18 cellular contexts compared by ENCODE assay signal in the genomic region with DNA sequence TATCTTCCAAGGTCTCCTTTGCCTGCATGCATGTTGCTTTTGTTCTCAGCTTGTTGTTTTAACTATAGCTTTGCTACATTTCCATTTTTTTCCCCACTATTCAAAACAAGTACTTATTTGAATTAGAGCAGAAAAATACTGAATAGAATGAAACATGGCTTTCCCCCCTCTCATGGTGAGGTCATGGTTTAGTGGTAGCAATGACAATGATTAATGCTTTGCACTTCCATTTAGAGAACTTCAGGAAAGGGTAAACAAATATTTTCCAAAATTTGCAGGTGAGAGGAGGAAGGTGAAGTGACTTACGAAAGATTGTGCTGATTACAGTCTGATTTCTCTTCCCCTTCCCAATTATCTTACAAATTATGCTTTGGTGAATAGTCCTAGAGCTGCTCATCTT.
"Had no signal": no experiment of that assay in that cellular context is flagged by ENCODE, and none has a peak within 500 bp of the region (broad histone marks: within the 10 kb centered on the region; RNA-seq: fewer than 3 reads in every experiment).

No MANE protein-coding gene starts in this region.

- H3K36me3 ChIP-seq: ovary, upper lobe of right lung had no signal

- H3K4me3 Mint-ChIP-seq: activated CD4-positive, alpha-beta T cell treated with anti-CD3 and anti-CD28 coated beads, Interleukin-2, amount 10 ng/mL, durations not matched to agents 7 days and 5 days; neural crest cell; stimulated activated naive CD8-positive, alpha-beta T cell treated with anti-CD3 and anti-CD28 coated beads, Interleukin-15, amount 100 ng/mL, for 72 hours had no signal

- ATAC-seq: activated naive CD4-positive, alpha-beta T cell treated with anti-CD3 and anti-CD28 coated beads, Interleukin-2, amount 50 U/mL, for 72 hours; body of pancreas; stimulated activated naive CD8-positive, alpha-beta T cell treated with anti-CD3 and anti-CD28 coated beads, Interleukin-15, amount 100 ng/mL, for 72 hours; upper lobe of right lung had no signal

- H3K9me3 ChIP-seq: body of pancreas, ovary, testis, upper lobe of right lung had no signal

- H3K4me1 Mint-ChIP-seq: activated CD4-positive, alpha-beta T cell treated with anti-CD3 and anti-CD28 coated beads, Interleukin-2, amount 10 ng/mL, durations not matched to agents 7 days and 5 days; neural crest cell; stimulated activated naive CD8-positive, alpha-beta T cell treated with anti-CD3 and anti-CD28 coated beads, Interleukin-15, amount 100 ng/mL, for 72 hours had no signal

- H3K27me3 Mint-ChIP-seq: activated CD4-positive, alpha-beta T cell treated with anti-CD3 and anti-CD28 coated beads, Interleukin-2, amount 10 ng/mL, durations not matched to agents 7 days and 5 days; stimulated activated naive CD8-positive, alpha-beta T cell treated with anti-CD3 and anti-CD28 coated beads, Interleukin-15, amount 100 ng/mL, for 72 hours had no signal

- H3K27ac Mint-ChIP-seq: activated CD4-positive, alpha-beta T cell treated with anti-CD3 and anti-CD28 coated beads, Interleukin-2, amount 10 ng/mL, durations not matched to agents 7 days and 5 days had no signal

- H3K4me3 ChIP-seq: body of pancreas, ovary, testis, upper lobe of right lung had no signal

- H3K9me3 Mint-ChIP-seq: activated CD4-positive, alpha-beta T cell treated with anti-CD3 and anti-CD28 coated beads, Interleukin-2, amount 10 ng/mL, durations not matched to agents 7 days and 5 days; activated naive CD4-positive, alpha-beta T cell treated with anti-CD3 and anti-CD28 coated beads, Interleukin-2, amount 50 U/mL, for 72 hours; neural crest cell; stimulated activated naive CD8-positive, alpha-beta T cell treated with anti-CD3 and anti-CD28 coated beads, Interleukin-15, amount 100 ng/mL, for 72 hours had no signal

- H3K27me3 ChIP-seq: body of pancreas, ovary, testis, upper lobe of right lung had no signal

- DNase-seq: activated CD4-positive, alpha-beta T cell treated with anti-CD3 and anti-CD28 coated beads, Interleukin-2, amount 10 ng/mL, durations not matched to agents 7 days and 5 days; activated CD4-positive, CD25-positive, alpha-beta regulatory T cell; activated CD8-positive, alpha-beta memory T cell treated with anti-CD3 and anti-CD28 coated beads for 24 hours; activated T-cell treated with anti-CD3 and anti-CD28 coated beads for 4 hours; amniotic stem cell; body of pancreas; cerebellar nuclear complex; dermis blood vessel endothelial cell; hypothalamus; kidney glomerular epithelial cell; ovary; stimulated activated CD4-positive, alpha-beta T cell treated with anti-CD3 and anti-CD28 coated beads, Interleukin-15, amount 100 ng/mL, for 24 hours; stimulated activated CD4-positive, alpha-beta T cell treated with anti-CD3 and anti-CD28 coated beads, Interleukin-4, amount 100 ng/mL, for 24 hours; stimulated activated naive CD8-positive, alpha-beta T cell treated with anti-CD3 and anti-CD28 coated beads, Interleukin-15, amount 100 ng/mL, for 72 hours; testis; upper lobe of right lung had no signal

- H3K27ac ChIP-seq: body of pancreas, ovary, testis, upper lobe of right lung had no signal

- H3K4me1 ChIP-seq: testis had no signal
